In genomic region chr17:3397801-3398200, GRCh38 we compare ENCODE assay signal across 1 cellular context.
TF ChIP-seq lines count a peak whose summit lies in the region.

No MANE protein-coding gene starts in this region.

TF ChIP-seq in HepG2, 621 proteins besides CTCF, POLR2A, EP300 and RAD21:
- TF ChIP-seq MIER2 (CRISPR knock-in tag; IDR thresholded peaks at IDR 0.05): peak; percentile 96
- TF ChIP-seq REST (IDR thresholded peaks at IDR 0.05; ENCODE audit: borderline replicate concordance in 1 of 2, low read depth in 1 of 2, low read length in 2 of 2): peak; percentile 55 to 90
- TF ChIP-seq HOXA9 (CRISPR knock-in tag; IDR thresholded peaks at IDR 0.05; ENCODE audit: borderline replicate concordance): 0 out of 2 replicates have a peak, but pooled peaks have one; percentile 52
- TF ChIP-seq EHMT2 (IDR thresholded peaks at IDR 0.05; ENCODE audit: borderline replicate concordance, low read depth, low read length): peak; percentile 78; the same call in 1 of the 2 replicates
- TF ChIP-seq WIZ (CRISPR knock-in tag; IDR thresholded peaks at IDR 0.05): peak; percentile 79; the same call in 1 of the 2 replicates
- 0 out of 2 replicates have a peak, but pooled peaks have one; percentile 22 for TF ChIP-seq RARA (CRISPR knock-in tag; IDR thresholded peaks at IDR 0.05)
- TF ChIP-seq ZNF672 (CRISPR knock-in tag; IDR thresholded peaks at IDR 0.05): 0 out of 2 replicates have a peak, but pooled peaks have one; percentile 35
